Comparison of ENCODE assay signal across 19 cellular contexts in genomic region chr3:62277470-62277869, GRCh38.
A peak's percentile ranks its signal among the peaks of the same experiment; 100 is the strongest.
DNase-seq lines count a peak whose midpoint lies in the region; FAIRE-seq and TF ChIP-seq lines count a peak whose summit lies in the region.
"Had no signal": no experiment of that assay in that cellular context is flagged by ENCODE, and none has a peak within 500 bp of the region (broad histone marks: within the 10 kb centered on the region; RNA-seq: fewer than 3 reads in every experiment).

No MANE protein-coding gene starts in this region.

- H3K4me2 ChIP-seq in endothelial cell of umbilical vein (ENCODE audit: insufficient read depth, low read length), result no peak overlapping the region
- H3K4me2 ChIP-seq: KMS-11 had no signal

- H3K9ac ChIP-seq in endothelial cell of umbilical vein (replicated peaks; ENCODE audit: extremely low read depth, insufficient read depth, low read length), result no peak overlapping the region
- H3K9ac ChIP-seq: KMS-11 had no signal

- no peaks in the 10 kb centered on the region for H3K4me1 ChIP-seq in endothelial cell of umbilical vein (ENCODE audit: control insufficient read depth, extremely low read depth, insufficient read depth, low read length)

- peaks cover 0 to 3% of the 10 kb centered on the region in 2 experiments for H3K36me3 ChIP-seq in endothelial cell of umbilical vein (ENCODE audit: control insufficient read depth in 2 of 2, extremely low read depth in 1 of 2, insufficient read depth in 2 of 2, low read length in 2 of 2)

- intact Hi-C loops in endothelial cell of umbilical vein (cut with micrococcal nuclease), result no loop called here

- FAIRE-seq in endothelial cell of umbilical vein (lab: Jason Lieb, UNC), result peak; percentile 38
- FAIRE-seq: GM19239 had no signal

- no peaks in the 10 kb centered on the region for H3K9me3 ChIP-seq in endothelial cell of umbilical vein (replicated peaks; ENCODE audit: control insufficient read depth, insufficient read depth, low read length)

- no peak for TF ChIP-seq POLR2A in endothelial cell of umbilical vein (IDR thresholded peaks at IDR 0.05; ENCODE audit: low read depth, low read length)

- dilution Hi-C loops in endothelial cell of umbilical vein (cut with MboI; ENCODE audit: extremely low pct_ligation_motif_present, low sequenced_read_pairs), result no loop called here

- DNase-seq in AG10803 (ENCODE audit: low read depth) (peak; percentile 7), NCI-H446 (lab: John Stamatoyannopoulos, UW) (peak; percentile 27 to 77), endothelial cell of umbilical vein (ENCODE audit: low read depth, low spot score) (no peak), fibroblast of the conjunctiva (ENCODE audit: low read depth) (peak; percentile 50), NCI-H345 treated with DMSO at 0.1 percent for 48 hours (lab: John Stamatoyannopoulos, UW; ENCODE audit: unreplicated experiment) (no peak)
- DNase-seq in activated naive CD4-positive, alpha-beta T cell treated with anti-CD3 and anti-CD28 coated beads, Interleukin-2, amount 50 U/mL, for 16 hours, result no peak
- DNase-seq in stimulated activated CD4-positive, alpha-beta T cell treated with anti-CD3 and anti-CD28 coated beads, Interleukin-4, amount 100 ng/mL, for 4 hours, result no peak
- DNase-seq: Calu3, MM.1S, NCI-H187, NCI-H2081 treated with DMSO at 0.1 percent for 48 hours, NCI-H2171 treated with DMSO at 0.1 percent for 48 hours, NCI-H526 treated with DMSO at 0.1 percent for 48 hours, RPMI8226, SHP77 had no signal

- no TSS peak for BruUV-seq in endothelial cell of umbilical vein (replicated peaks; lab: Mats Ljungman, UMichigan)

- peaks cover 3% of the 10 kb centered on the region for H3K9me1 ChIP-seq in endothelial cell of umbilical vein (replicated peaks; ENCODE audit: control insufficient read depth, extremely low read depth, insufficient read depth, low read length)

- POLR2A ChIA-PET in endothelial cell of umbilical vein (lab: Charles Lee), result no interaction called here

- H4K20me1 ChIP-seq in endothelial cell of umbilical vein (replicated peaks; ENCODE audit: control insufficient read depth, extremely low read depth, insufficient read depth, low read length), result no peaks in the 10 kb centered on the region

- CTCF ChIA-PET in endothelial cell of umbilical vein (lab: Charles Lee), result no interaction called here

- no peaks in the 10 kb centered on the region for H3K79me2 ChIP-seq in endothelial cell of umbilical vein (ENCODE audit: control insufficient read depth, insufficient read depth, low read length)

- no peak overlapping the region for H2AFZ ChIP-seq in endothelial cell of umbilical vein (ENCODE audit: low read depth, low read length)

- H3K4me3 ChIP-seq in AG10803 (ENCODE audit: low read length) (no peak overlapping the region), endothelial cell of umbilical vein (replicated peaks in 1 of 3; ENCODE audit: insufficient read depth in 1 of 3, low read depth in 1 of 3, low read length in 3 of 3) (no peak overlapping the region)

- H3K27ac ChIP-seq in endothelial cell of umbilical vein (ENCODE audit: insufficient read depth, low read depth, low read length), result no peak overlapping the region
- H3K27ac ChIP-seq: 22Rv1, HL-60, KMS-11 had no signal

- H3K27me3 ChIP-seq in endothelial cell of umbilical vein (ENCODE audit: control insufficient read depth in 2 of 2, insufficient read depth in 2 of 2, low read length in 2 of 2), result no peaks in the 10 kb centered on the region

- TF ChIP-seq CTCF in AG10803 (conservative IDR thresholded peaks at IDR 0.05; ENCODE audit: low read length) (no peak), endothelial cell of umbilical vein (IDR thresholded peaks at IDR 0.05; ENCODE audit: extremely low read depth in 1 of 2, insufficient read depth in 1 of 2, low read depth in 1 of 2, low read length in 2 of 2) (no peak)

TF ChIP-seq in endothelial cell of umbilical vein, 7 proteins besides CTCF, POLR2A, EP300 and RAD21:
- no peak for TF ChIP-seq MYC (IDR thresholded peaks at IDR 0.05; ENCODE audit: low read depth, low read length)

Comparison
In these comparisons a context has a peak if more than half of its experiments do, and no peak if none do; other contexts are left out.
1. DNase-seq: peak in AG10803 (single experiment), NCI-H446 (2 of 2) and fibroblast of the conjunctiva (single experiment); none in endothelial cell of umbilical vein (single experiment), activated naive CD4-positive, alpha-beta T cell treated with anti-CD3 and anti-CD28 coated beads, Interleukin-2, amount 50 U/mL, for 16 hours (single experiment), NCI-H345 treated with DMSO at 0.1 percent for 48 hours (single experiment) and stimulated activated CD4-positive, alpha-beta T cell treated with anti-CD3 and anti-CD28 coated beads, Interleukin-4, amount 100 ng/mL, for 4 hours (0 of 2).